In the genomic region with DNA sequence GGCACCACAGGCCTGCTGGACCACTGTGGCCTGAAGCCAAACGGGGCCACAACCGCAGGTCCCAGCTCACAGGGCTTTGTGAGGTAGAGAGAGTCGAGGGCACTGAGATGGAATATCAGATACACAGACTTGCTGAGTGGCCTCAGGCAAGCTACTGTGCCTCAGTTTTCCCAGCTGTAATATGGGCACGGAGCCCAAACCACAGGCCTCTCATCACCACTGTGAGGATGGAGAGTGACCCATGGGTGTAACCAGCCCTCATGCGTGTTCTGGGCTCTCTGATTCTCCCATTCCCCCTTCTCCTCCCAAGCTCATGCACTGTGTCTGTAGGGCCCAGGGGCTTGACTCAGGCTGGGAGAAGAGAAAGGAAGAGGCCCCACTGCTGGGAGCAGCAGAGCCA, we compare ENCODE assay signal across 1 cellular context.
A peak's percentile ranks its signal among the peaks of the same experiment; 100 is the strongest.
TF ChIP-seq lines count a peak whose summit lies in the region.

No MANE protein-coding gene starts in this region.

TF ChIP-seq in HepG2, 621 proteins besides CTCF, POLR2A, EP300 and RAD21:
- TF ChIP-seq NCOA1 (CRISPR knock-in tag; IDR thresholded peaks at IDR 0.05) (no peak), ZNF629 (CRISPR knock-in tag; conservative IDR thresholded peaks at IDR 0.05) (peak; percentile 81)
